ENCODE assay signal across 15 cellular contexts in genomic region chr20:62901891-62902290, GRCh38.
"Had no signal": no experiment of that assay in that cellular context is flagged by ENCODE, and none has a peak within 500 bp of the region (broad histone marks: within the 10 kb centered on the region; RNA-seq: fewer than 3 reads in every experiment).

No MANE protein-coding gene starts in this region.

- H3K9me3 ChIP-seq: ascending aorta, esophagus squamous epithelium, lower lobe of right lung, sigmoid colon, suprapubic skin, upper lobe of left lung had no signal

- H3K27ac Mint-ChIP-seq: T-helper 1 cell treated with Interleukin-12 subunit alpha and Interleukin-12 subunit beta and Interleukin-4 antibody, amounts not matched to agents 30 μg/mL and 1 μg/mL, for 36 hours had no signal

- H3K9me3 Mint-ChIP-seq: T-helper 1 cell treated with Interleukin-12 subunit alpha and Interleukin-12 subunit beta and Interleukin-4 antibody, amounts not matched to agents 30 μg/mL and 1 μg/mL, for 36 hours had no signal

- H3K4me3 Mint-ChIP-seq: T-helper 1 cell treated with Interleukin-12 subunit alpha and Interleukin-12 subunit beta and Interleukin-4 antibody, amounts not matched to agents 30 μg/mL and 1 μg/mL, for 36 hours had no signal

- DNase-seq: esophagus squamous epithelium; foreskin keratinocyte; head of caudate nucleus; left cardiac atrium; lower lobe of right lung; midbrain; nucleus accumbens; sigmoid colon; stimulated activated CD4-positive, alpha-beta T cell treated with anti-CD3 and anti-CD28 coated beads, Interleukin-12 subunit alpha, Interleukin-12 subunit beta, amount 100 ng/mL, for 4 hours; stimulated activated CD4-positive, alpha-beta T cell treated with anti-CD3 and anti-CD28 coated beads, Interleukin-2, amount 100 ng/mL, for 48 hours; stimulated activated naive CD8-positive, alpha-beta T cell treated with anti-CD3 and anti-CD28 coated beads, Interleukin-15, Interleukin-2, amounts not matched to agents 100 U/mL and 50 U/mL, for 24 hours; upper lobe of left lung had no signal

- H3K27ac ChIP-seq: ascending aorta, foreskin keratinocyte, lower lobe of right lung, suprapubic skin had no signal

- H3K4me3 ChIP-seq: ascending aorta, esophagus squamous epithelium, lower lobe of right lung, sigmoid colon, suprapubic skin, upper lobe of left lung had no signal

- ATAC-seq: foreskin keratinocyte; left cardiac atrium; lower lobe of right lung; stimulated activated naive CD8-positive, alpha-beta T cell treated with anti-CD3 and anti-CD28 coated beads, Interleukin-15, Interleukin-2, amounts not matched to agents 100 U/mL and 50 U/mL, for 24 hours had no signal

- H3K27me3 ChIP-seq: ascending aorta, esophagus squamous epithelium, foreskin keratinocyte, sigmoid colon, suprapubic skin, upper lobe of left lung had no signal
